In genomic region chr16:8935989-8936388, GRCh38 we compare ENCODE assay signal across 10 cellular contexts. TPM values are rescaled to one million over a fixed set of nuclear protein-coding genes. Genes with fewer than 3 reads are reported as not detected.
DNase-seq lines count a peak whose midpoint lies in the region; ATAC-seq lines count a peak whose summit lies in the region.
"Had no signal": no experiment of that assay in that cellular context is flagged by ENCODE, and none has a peak within 500 bp of the region (broad histone marks: within the 10 kb centered on the region; RNA-seq: fewer than 3 reads in every experiment).

No MANE protein-coding gene starts in this region.

- no peak for DNase-seq in T-helper 2 cell treated with Interferon-gamma antibody and Interleukin-4, amounts not matched to agents 5 μg/mL and 100 μg/mL, for 36 hours (ENCODE audit: low spot score)
- DNase-seq in T-helper 2 cell = no peak
- peak; percentile 62 for DNase-seq in posterior vena cava (ENCODE audit: low spot score)
- no peak for DNase-seq in DMS53 (lab: John Stamatoyannopoulos, UW)
- no peak for DNase-seq in NCI-H446 treated with DMSO at 0.1 percent for 48 hours (lab: John Stamatoyannopoulos, UW)
- no peak for DNase-seq in left cardiac atrium

- H3K4me3 Mint-ChIP-seq in T-helper 2 cell treated with Interferon-gamma antibody and Interleukin-4, amounts not matched to agents 5 μg/mL and 100 μg/mL, for 36 hours = no peak overlapping the region
- H3K4me3 Mint-ChIP-seq in activated T-helper 17 cell treated with anti-CD3 and anti-CD28 coated beads, Interleukin-2, amount 50 U/mL, for 72 hours = peak overlapping the region; percentile 63
- H3K4me3 Mint-ChIP-seq: brain, neural crest cell had no signal

- peak; percentile 21 for ATAC-seq in HG02763 (IDR thresholded peaks at IDR 0.05; ENCODE audit: unreplicated experiment)
- ATAC-seq in activated T-helper 17 cell treated with anti-CD3 and anti-CD28 coated beads, Interleukin-2, amount 50 U/mL, for 72 hours (replicated peaks) = peak; percentile 19
- no peak for ATAC-seq in left cardiac atrium

- peak overlapping the region; percentile 68 for H3K27ac Mint-ChIP-seq in T-helper 2 cell treated with Interferon-gamma antibody and Interleukin-4, amounts not matched to agents 5 μg/mL and 100 μg/mL, for 36 hours
- peak overlapping the region; percentile 90 for H3K27ac Mint-ChIP-seq in activated T-helper 17 cell treated with anti-CD3 and anti-CD28 coated beads, Interleukin-2, amount 50 U/mL, for 72 hours

- no peaks in the 10 kb centered on the region for H3K9me3 Mint-ChIP-seq in T-helper 2 cell treated with Interferon-gamma antibody and Interleukin-4, amounts not matched to agents 5 μg/mL and 100 μg/mL, for 36 hours
- H3K9me3 Mint-ChIP-seq in activated T-helper 17 cell treated with anti-CD3 and anti-CD28 coated beads, Interleukin-2, amount 50 U/mL, for 72 hours = no peaks in the 10 kb centered on the region
- H3K9me3 Mint-ChIP-seq: brain, neural crest cell had no signal

- intact Hi-C loops in posterior vena cava (cut with DNase I) (no loop called here), left cardiac atrium (cut with DNase I) (no loop called here)

- no peaks in the 10 kb centered on the region for H3K36me3 Mint-ChIP-seq in T-helper 2 cell treated with Interferon-gamma antibody and Interleukin-4, amounts not matched to agents 5 μg/mL and 100 μg/mL, for 36 hours (ENCODE audit: low read depth)
- peaks cover 16% of the 10 kb centered on the region for H3K36me3 Mint-ChIP-seq in activated T-helper 17 cell treated with anti-CD3 and anti-CD28 coated beads, Interleukin-2, amount 50 U/mL, for 72 hours (ENCODE audit: low read depth)

- peaks cover 38% of the 10 kb centered on the region for H3K4me1 Mint-ChIP-seq in T-helper 2 cell treated with Interferon-gamma antibody and Interleukin-4, amounts not matched to agents 5 μg/mL and 100 μg/mL, for 36 hours (ENCODE audit: low read depth)
- H3K4me1 Mint-ChIP-seq in activated T-helper 17 cell treated with anti-CD3 and anti-CD28 coated beads, Interleukin-2, amount 50 U/mL, for 72 hours = peaks cover 60% of the 10 kb centered on the region

- no peaks in the 10 kb centered on the region for H3K27me3 Mint-ChIP-seq in T-helper 2 cell treated with Interferon-gamma antibody and Interleukin-4, amounts not matched to agents 5 μg/mL and 100 μg/mL, for 36 hours (ENCODE audit: low read depth)
- H3K27me3 Mint-ChIP-seq in activated T-helper 17 cell treated with anti-CD3 and anti-CD28 coated beads, Interleukin-2, amount 50 U/mL, for 72 hours = no peaks in the 10 kb centered on the region
- H3K27me3 Mint-ChIP-seq: brain had no signal

RNA-seq across cellular contexts. Expression of gene USP7, which starts 27.7 kb away (rescaled TPM):
- total RNA-seq in activated T-helper 17 cell treated with anti-CD3 and anti-CD28 coated beads, Interleukin-2, amount 50 U/mL, for 72 hours = 100 to 1,000 TPM; 157 to 181 TPM
- 10 to 100 TPM; 72.2 to 82.7 TPM for total RNA-seq in posterior vena cava
- total RNA-seq in left cardiac atrium = 10 to 100 TPM; 56.0 to 69.1 TPM

RNA-seq across cellular contexts. Expression of gene LITAFD, which starts 53.8 kb away (rescaled TPM):
- not detected for total RNA-seq in activated T-helper 17 cell treated with anti-CD3 and anti-CD28 coated beads, Interleukin-2, amount 50 U/mL, for 72 hours
- not detected for total RNA-seq in posterior vena cava
- not detected for total RNA-seq in left cardiac atrium
- total RNA-seq: neural crest cell had no signal

Comparison
In these comparisons a context has a peak if more than half of its experiments do, and no peak if none do; other contexts are left out.
1. ATAC-seq: peak in HG02763 (single experiment) and activated T-helper 17 cell treated with anti-CD3 and anti-CD28 coated beads, Interleukin-2, amount 50 U/mL, for 72 hours (single experiment); none in left cardiac atrium (0 of 2).